9 cellular contexts compared by ENCODE assay signal in the genomic region with DNA sequence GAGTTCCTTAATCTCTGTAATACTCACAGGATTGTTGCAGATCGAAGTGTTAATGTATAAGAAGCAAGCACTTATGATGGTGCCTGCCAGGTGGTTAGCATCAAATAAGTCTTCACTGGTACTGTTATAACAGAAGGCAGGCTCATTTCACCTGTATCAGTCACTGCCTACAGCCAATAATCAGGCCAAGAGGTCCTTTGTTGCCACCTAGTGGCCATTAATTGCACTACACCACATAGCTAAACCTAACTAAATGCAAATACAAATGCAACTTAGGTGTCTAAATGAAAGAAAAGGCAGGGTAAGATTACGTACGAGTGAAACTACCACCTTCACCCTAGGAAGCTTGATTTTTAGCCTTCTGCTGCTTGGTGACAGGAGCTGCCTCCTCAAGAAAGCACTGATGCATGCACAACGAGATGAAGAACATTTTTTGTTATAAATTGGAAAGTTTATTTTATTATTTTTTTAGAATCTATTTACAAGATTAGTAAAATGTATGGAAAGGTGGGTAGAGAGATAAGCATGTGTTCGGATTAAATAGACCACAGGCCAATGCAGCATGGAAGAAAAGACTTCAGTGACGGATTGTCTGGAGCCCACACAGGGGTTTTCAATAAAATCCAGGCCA.
DNase-seq lines count a peak whose midpoint lies in the region; ATAC-seq and TF ChIP-seq lines count a peak whose summit lies in the region.
"Had no signal": no experiment of that assay in that cellular context is flagged by ENCODE, and none has a peak within 500 bp of the region (broad histone marks: within the 10 kb centered on the region; RNA-seq: fewer than 3 reads in every experiment).

No MANE protein-coding gene starts in this region.

- H3K4me1 Mint-ChIP-seq in activated CD8-positive, alpha-beta T cell treated with anti-CD3 and anti-CD28 coated beads, Interleukin-2, amount 10 ng/mL, durations not matched to agents 7 days and 5 days (ENCODE audit: low read depth) = no peaks in the 10 kb centered on the region

- CTCF ChIA-PET in activated CD8-positive, alpha-beta T cell treated with anti-CD3 and anti-CD28 coated beads, Interleukin-2, amount 10 ng/mL, durations not matched to agents 7 days and 5 days (lab: Charles Lee) = interaction anchor here (0.8 to 2.6 kb wide), 16 partner anchors 9 to 1003 kb away, joined by 3 to 17 read pairs (median 4); no protein-coding TSS in a partner anchor

- H3K36me3 ChIP-seq in neutrophil = no peaks in the 10 kb centered on the region

- peak; percentile 83 for TF ChIP-seq CTCF in neutrophil (IDR thresholded peaks at IDR 0.05)

- H3K27ac Mint-ChIP-seq in activated CD8-positive, alpha-beta T cell treated with anti-CD3 and anti-CD28 coated beads, Interleukin-2, amount 10 ng/mL, durations not matched to agents 7 days and 5 days = no peak overlapping the region
- H3K27ac Mint-ChIP-seq: activated naive CD8-positive, alpha-beta T cell had no signal

- no peak overlapping the region for H3K27ac ChIP-seq in neutrophil

- H3K4me3 Mint-ChIP-seq in activated CD8-positive, alpha-beta T cell treated with anti-CD3 and anti-CD28 coated beads, Interleukin-2, amount 10 ng/mL, durations not matched to agents 7 days and 5 days = no peak overlapping the region
- H3K4me3 Mint-ChIP-seq: activated naive CD8-positive, alpha-beta T cell had no signal

- no peaks in the 10 kb centered on the region for H3K27me3 Mint-ChIP-seq in activated CD8-positive, alpha-beta T cell treated with anti-CD3 and anti-CD28 coated beads, Interleukin-2, amount 10 ng/mL, durations not matched to agents 7 days and 5 days (ENCODE audit: low read depth)
- H3K27me3 Mint-ChIP-seq: activated naive CD8-positive, alpha-beta T cell had no signal

- H3K4me3 ChIP-seq in neutrophil (ENCODE audit: low read depth in 1 of 2, low read length in 1 of 2) = no peak overlapping the region

- no peaks in the 10 kb centered on the region for H3K9me3 Mint-ChIP-seq in activated CD8-positive, alpha-beta T cell treated with anti-CD3 and anti-CD28 coated beads, Interleukin-2, amount 10 ng/mL, durations not matched to agents 7 days and 5 days (ENCODE audit: insufficient read depth)

- no peaks in the 10 kb centered on the region for H3K4me1 ChIP-seq in neutrophil (ENCODE audit: control insufficient read depth in 1 of 2, insufficient read depth in 1 of 2, low read depth in 1 of 2, low read length in 1 of 2)

- no peaks in the 10 kb centered on the region for H3K27me3 ChIP-seq in neutrophil

- peak; percentile 89 for ATAC-seq in GM19463 (IDR thresholded peaks at IDR 0.05; ENCODE audit: unreplicated experiment)
- ATAC-seq in HG03521 (IDR thresholded peaks at IDR 0.05; ENCODE audit: unreplicated experiment) = peak; percentile 85
- peak; percentile 55 for ATAC-seq in activated CD8-positive, alpha-beta T cell treated with anti-CD3 and anti-CD28 coated beads, Interleukin-2, amount 10 ng/mL, durations not matched to agents 7 days and 5 days
- no peak for ATAC-seq in HG03469 (IDR thresholded peaks at IDR 0.05; ENCODE audit: unreplicated experiment)

- peak; percentile 87 for DNase-seq in DMS53 (lab: John Stamatoyannopoulos, UW)
- peak; percentile 33 for DNase-seq in NCI-H510A (lab: John Stamatoyannopoulos, UW)
- DNase-seq in activated CD8-positive, alpha-beta T cell treated with anti-CD3 and anti-CD28 coated beads, Interleukin-2, amount 10 ng/mL, durations not matched to agents 7 days and 5 days = peak; percentile 65
- peak; percentile 70 for DNase-seq in fibroblast of peridontal ligament (ENCODE audit: extremely low read depth)

- POLR2A ChIA-PET in activated CD8-positive, alpha-beta T cell treated with anti-CD3 and anti-CD28 coated beads, Interleukin-2, amount 10 ng/mL, durations not matched to agents 7 days and 5 days (lab: Charles Lee) = no interaction called here

- no peaks in the 10 kb centered on the region for H3K36me3 Mint-ChIP-seq in activated CD8-positive, alpha-beta T cell treated with anti-CD3 and anti-CD28 coated beads, Interleukin-2, amount 10 ng/mL, durations not matched to agents 7 days and 5 days (ENCODE audit: low read depth)
- H3K36me3 Mint-ChIP-seq: activated naive CD8-positive, alpha-beta T cell had no signal

- no peaks in the 10 kb centered on the region for H3K9me3 ChIP-seq in neutrophil

Comparison
In these comparisons a context has a peak if more than half of its experiments do, and no peak if none do; other contexts are left out.
1. DNase-seq: peak in every context shown above with its lines; median percentile 87 in DMS53; 70 in fibroblast of peridontal ligament; 65 in activated CD8-positive, alpha-beta T cell treated with anti-CD3 and anti-CD28 coated beads, Interleukin-2, amount 10 ng/mL, durations not matched to agents 7 days and 5 days; 33 in NCI-H510A.